Comparison of ENCODE assay signal across 7 cellular contexts in the genomic region with DNA sequence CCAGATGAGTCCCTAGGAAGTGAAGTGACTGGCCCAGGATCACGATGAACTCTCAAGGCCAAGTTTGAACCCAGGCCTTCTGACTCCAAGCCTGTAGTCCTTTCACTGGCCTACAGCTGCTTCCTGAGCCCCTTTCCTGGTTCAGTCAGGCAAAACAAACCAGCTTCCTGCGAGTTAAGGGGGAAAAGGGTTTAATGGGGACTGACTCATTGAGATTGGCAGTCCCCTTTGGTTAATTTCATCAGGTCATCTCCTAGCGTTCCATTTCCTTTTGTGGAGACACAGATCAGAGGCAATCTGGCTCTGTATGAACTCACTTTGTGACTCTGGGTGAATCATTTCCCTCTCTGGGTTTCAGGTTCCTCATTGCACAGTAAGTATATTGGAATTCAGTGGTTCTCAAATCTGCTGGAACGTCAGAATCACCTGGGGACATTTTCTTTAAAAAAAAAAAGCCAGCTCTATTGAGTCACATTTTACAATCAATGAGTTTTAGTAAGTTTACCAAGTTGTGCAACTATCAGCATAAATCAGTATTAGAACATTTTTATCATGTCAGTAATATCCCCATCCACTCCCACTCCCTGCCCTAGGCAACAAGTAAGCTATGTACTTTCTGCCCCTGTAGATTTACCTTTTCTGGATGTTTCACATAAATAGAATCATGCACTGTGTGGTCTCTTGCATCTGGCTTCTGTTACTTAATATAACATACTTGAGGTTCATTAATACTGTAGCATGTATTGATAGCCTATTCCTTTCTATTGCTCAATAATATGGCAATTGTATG.
DNase-seq lines count a peak whose midpoint lies in the region; FAIRE-seq and TF ChIP-seq lines count a peak whose summit lies in the region.

No MANE protein-coding gene starts in this region.

- FAIRE-seq in RCC 7860 (lab: Jason Lieb, UNC) = peak; percentile 98

- H3F3A ChIP-seq in GM23248 (ENCODE audit: insufficient read depth) = peaks cover 30% of the 10 kb centered on the region
- H3F3A ChIP-seq in smooth muscle cell (ENCODE audit: low read depth) = no peaks in the 10 kb centered on the region

- intact Hi-C loops in OCI-LY7 (cut with micrococcal nuclease; ENCODE audit: unreplicated experiment) = no loop called here

- H3K4me1 ChIP-seq in GM23248 (ENCODE audit: insufficient read depth) = peaks cover 36% of the 10 kb centered on the region
- H3K4me1 ChIP-seq in smooth muscle cell (ENCODE audit: low read depth) = no peaks in the 10 kb centered on the region
- H3K4me1 ChIP-seq in OCI-LY7 (ENCODE audit: insufficient read depth, low read length, poor library complexity, severe bottlenecking) = no peaks in the 10 kb centered on the region

- H2AFZ ChIP-seq in GM23248 = no peak overlapping the region
- H2AFZ ChIP-seq in smooth muscle cell (ENCODE audit: low read depth) = no peak overlapping the region
- no peak overlapping the region for H2AFZ ChIP-seq in OCI-LY7 (ENCODE audit: low read length)

- H3K27ac ChIP-seq in GM23248 = peak overlapping the region; percentile 95
- peak overlapping the region; percentile 92 for H3K27ac ChIP-seq in smooth muscle cell (ENCODE audit: low read depth)
- no peak overlapping the region for H3K27ac ChIP-seq in OCI-LY7 (ENCODE audit: low read depth, low read length, poor library complexity, severe bottlenecking)

- peak overlapping the region; percentile 76 for H3K9ac ChIP-seq in GM23248
- peak overlapping the region; percentile 71 for H3K9ac ChIP-seq in smooth muscle cell (ENCODE audit: low read depth)

- WGBS in GM23248 (ENCODE audit: low coverage in 1 of 2, low lambda C conversion rate in 2 of 2, missing lambda C conversion rate in 2 of 2), 2 experiments = 0 to 2% methylated on average over 4 of the region's 4 CpGs
- WGBS in smooth muscle cell (ENCODE audit: low lambda C conversion rate) = 17% methylated on average over 4 of the region's 4 CpGs

- POLR2A ChIA-PET in OCI-LY7 (lab: Charles Lee) = interaction anchor here (0.7 kb wide), 1 partner anchor 8 kb away, joined by 4 read pairs; no protein-coding TSS in a partner anchor

- H3K36me3 ChIP-seq in GM23248 (ENCODE audit: low read depth) (peaks cover 3% of the 10 kb centered on the region; the same call in 1 of the 2 replicates), smooth muscle cell (ENCODE audit: low read depth) (no peaks in the 10 kb centered on the region), OCI-LY7 (ENCODE audit: insufficient read depth, low read length) (no peaks in the 10 kb centered on the region)

- CTCF ChIA-PET in OCI-LY7 (lab: Charles Lee; ENCODE audit: unreplicated experiment) = no interaction called here

- BruUV-seq in OCI-LY7 (replicated peaks; lab: Mats Ljungman, UMichigan) = no TSS peak

- H3K4me2 ChIP-seq in GM23248 (ENCODE audit: unreplicated experiment) (peak overlapping the region; percentile 76), smooth muscle cell (peak overlapping the region; percentile 45), OCI-LY7 (ENCODE audit: low read length) (no peak overlapping the region)

- no peaks in the 10 kb centered on the region for H4K20me1 ChIP-seq in GM23248 (ENCODE audit: insufficient read depth)
- H4K20me1 ChIP-seq in smooth muscle cell (ENCODE audit: low read depth) = no peaks in the 10 kb centered on the region
- H4K20me1 ChIP-seq in OCI-LY7 (ENCODE audit: insufficient read depth, low read length) = no peaks in the 10 kb centered on the region

- H3K4me3 ChIP-seq in GM23248 = peak overlapping the region; percentile 24
- no peak overlapping the region for H3K4me3 ChIP-seq in smooth muscle cell
- H3K4me3 ChIP-seq in OCI-LY7 (ENCODE audit: low read depth, low read length, poor library complexity, severe bottlenecking) = no peak overlapping the region

- no peaks in the 10 kb centered on the region for H3K9me2 ChIP-seq in GM23248 (ENCODE audit: insufficient read depth)
- H3K9me2 ChIP-seq in OCI-LY7 (ENCODE audit: insufficient read depth, low read length) = no peaks in the 10 kb centered on the region

- TF ChIP-seq CTCF in smooth muscle cell (IDR thresholded peaks at IDR 0.05; ENCODE audit: borderline replicate concordance, insufficient read depth, poor library complexity, severe bottlenecking) (no peak), OCI-LY7 (conservative IDR thresholded peaks at IDR 0.05; ENCODE audit: low read length) (no peak)

- DNase-seq in GM23248 = peak; percentile 98
- peak; percentile 98 for DNase-seq in RCC 7860 (ENCODE audit: low spot score)
- DNase-seq in fibroblast of peridontal ligament (ENCODE audit: extremely low read depth) = peak; percentile 99
- DNase-seq in smooth muscle cell (lab: John Stamatoyannopoulos, UW; ENCODE audit: unreplicated experiment) = no peak
- DNase-seq in OCI-LY7 (ENCODE audit: low spot score) = no peak
- no peak for DNase-seq in RPMI8226
- DNase-seq in UCSD-AML1 (lab: John Stamatoyannopoulos, UW; ENCODE audit: unreplicated experiment) = no peak

- no peaks in the 10 kb centered on the region for H3K27me3 ChIP-seq in GM23248 (replicated peaks; ENCODE audit: insufficient read depth)
- no peaks in the 10 kb centered on the region for H3K27me3 ChIP-seq in smooth muscle cell (ENCODE audit: low read depth)

- in situ Hi-C loops in GM23248 (cut with MboI) = no loop called here

- 0 out of 2 replicates have a peak, but pooled peaks cover 6% of the 10 kb centered on the region for H3K79me2 ChIP-seq in GM23248 (ENCODE audit: insufficient read depth)
- H3K79me2 ChIP-seq in smooth muscle cell (ENCODE audit: low read depth) = no peaks in the 10 kb centered on the region
- H3K79me2 ChIP-seq in OCI-LY7 (ENCODE audit: insufficient read depth, low read depth, low read length) = no peaks in the 10 kb centered on the region

- H3K9me3 ChIP-seq in GM23248 (ENCODE audit: low read depth) (no peaks in the 10 kb centered on the region), smooth muscle cell (replicated peaks; ENCODE audit: low read depth) (no peaks in the 10 kb centered on the region), OCI-LY7 (ENCODE audit: low read length) (no peaks in the 10 kb centered on the region)

Comparison
In these comparisons a context has a peak if more than half of its experiments do, and no peak if none do; other contexts are left out.
1. DNase-seq: peak in GM23248 (single experiment), RCC 7860 (single experiment) and fibroblast of peridontal ligament (single experiment); none in smooth muscle cell (single experiment), OCI-LY7 (single experiment), RPMI8226 (single experiment) and UCSD-AML1 (single experiment).